Comparison of ENCODE assay signal across 15 cellular contexts in genomic region chr1:99465176-99465900, GRCh38.
DNase-seq lines count a peak whose midpoint lies in the region; ATAC-seq and TF ChIP-seq lines count a peak whose summit lies in the region.
"Had no signal": no experiment of that assay in that cellular context is flagged by ENCODE, and none has a peak within 500 bp of the region (broad histone marks: within the 10 kb centered on the region; RNA-seq: fewer than 3 reads in every experiment).

No MANE protein-coding gene starts in this region.

- no peak overlapping the region for H3K4me3 ChIP-seq in astrocyte of the spinal cord (ENCODE audit: low read depth, low read length)
- H3K4me3 ChIP-seq: lung, thoracic aorta had no signal

- DNase-seq in AG20443 (ENCODE audit: low spot score) (peak; percentile 64), LHCN-M2 (ENCODE audit: low read depth) (peak; percentile 87), astrocyte of the spinal cord (ENCODE audit: low read depth, low spot score) (peak; percentile 45), iris pigment epithelial cell (ENCODE audit: low read depth) (peak; percentile 83), cerebellar nuclear complex (lab: John Stamatoyannopoulos, UW) (no peak), NCI-H2227 treated with DMSO at 0.1 percent for 48 hours (lab: John Stamatoyannopoulos, UW) (no peak), posterior vena cava (ENCODE audit: low spot score) (no peak)
- DNase-seq: activated CD4-positive, alpha-beta T cell treated with anti-CD3 and anti-CD28 coated beads, Interleukin-2, amount 50 U/mL, for 1 hour; activated effector memory CD4-positive, alpha-beta T cell treated with Interleukin-2 at 50 U/mL for 16 hours; cortex of kidney; H9; NCI-H526 had no signal

- intact Hi-C loops in posterior vena cava (cut with DNase I): no loop called here

- no peak for TF ChIP-seq CTCF in astrocyte of the spinal cord (IDR thresholded peaks at IDR 0.05; ENCODE audit: low read depth, low read length)

- in situ Hi-C loops in astrocyte of the spinal cord (cut with HindIII; ENCODE audit: low sequenced_read_pairs): no loop called here

- ATAC-seq in HG03280 (IDR thresholded peaks at IDR 0.05; ENCODE audit: unreplicated experiment): no peak

Comparison
In these comparisons a context has a peak if more than half of its experiments do, and no peak if none do; other contexts are left out.
1. DNase-seq: peak in AG20443 (single experiment), LHCN-M2 (single experiment), astrocyte of the spinal cord (single experiment) and iris pigment epithelial cell (single experiment); none in cerebellar nuclear complex (0 of 2), NCI-H2227 treated with DMSO at 0.1 percent for 48 hours (single experiment) and posterior vena cava (single experiment).